ENCODE assay signal across 1 cellular context in the genomic region with DNA sequence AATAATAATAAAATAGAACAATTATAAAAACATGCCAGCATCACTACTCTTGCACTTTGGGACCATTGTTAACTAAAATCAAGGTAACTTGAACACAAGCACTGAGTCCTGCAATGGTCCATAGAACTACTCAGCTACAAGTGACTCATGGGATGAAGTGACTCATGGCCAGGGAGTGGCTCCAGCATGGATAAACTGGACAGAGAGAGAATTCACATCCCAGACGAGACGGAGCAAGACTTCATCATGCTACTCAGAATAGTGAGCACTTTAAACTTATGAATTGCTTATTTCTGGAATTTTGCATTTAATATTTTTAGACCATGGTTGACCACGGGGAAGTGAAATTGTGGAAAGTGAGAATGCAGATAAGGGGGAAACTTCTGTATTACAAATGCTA.
TF ChIP-seq lines count a peak whose summit lies in the region.
"Not testable (repeated sequence)": the region's sequence is repeated elsewhere in the genome, so short reads cannot be mapped to it uniquely, and the experiment has no call there.

No MANE protein-coding gene starts in this region.

TF ChIP-seq in A549, 52 proteins besides CTCF, POLR2A, EP300 and RAD21:
- not testable (repeated sequence) for TF ChIP-seq FOSL2 (IDR thresholded peaks at IDR 0.05)
- TF ChIP-seq FOSL2 (CRISPR knock-in tag; IDR thresholded peaks at IDR 0.05) = 0 out of 2 replicates have a peak, but pooled peaks have one; percentile 55
TF ChIP-seq in A549: peak in this region for 1; not testable (repeated sequence) for 51.
